In the genomic region with DNA sequence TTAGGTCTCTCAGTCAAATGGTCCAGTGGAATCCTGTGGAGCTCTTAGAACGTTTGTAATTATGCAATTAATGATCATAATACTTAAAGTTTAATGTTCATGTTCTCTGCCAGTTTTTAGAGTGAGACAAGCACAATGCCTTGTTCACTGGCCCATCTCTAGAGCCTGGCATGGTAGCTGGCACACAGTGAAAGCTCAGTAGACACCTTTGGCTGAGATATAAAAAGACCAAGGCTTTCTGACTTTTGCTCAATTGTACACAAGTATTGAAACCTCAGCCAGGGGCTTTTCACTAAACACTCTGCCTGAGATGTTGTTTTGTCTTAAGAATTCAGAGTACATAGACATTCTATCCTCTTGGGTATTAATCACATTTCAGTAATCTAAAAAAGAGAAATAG, we compare ENCODE assay signal across 9 cellular contexts.
DNase-seq lines count a peak whose midpoint lies in the region; ATAC-seq, FAIRE-seq and TF ChIP-seq lines count a peak whose summit lies in the region.
"Had no signal": no experiment of that assay in that cellular context is flagged by ENCODE, and none has a peak within 500 bp of the region (broad histone marks: within the 10 kb centered on the region; RNA-seq: fewer than 3 reads in every experiment).

No MANE protein-coding gene starts in this region.

- no peaks in the 10 kb centered on the region for H3K9me2 ChIP-seq in SK-N-SH

- DNase-seq in SK-N-SH: no peak
- DNase-seq in GM12878 (ENCODE audit: low read depth, low spot score): no peak
- no peak for DNase-seq in stimulated activated effector memory CD8-positive, alpha-beta T cell treated with anti-CD3 and anti-CD28 coated beads, Interleukin-12 subunit alpha, Interleukin-12 subunit beta, amount 100 ng/mL, for 72 hours (ENCODE audit: low spot score in 2 of 2)
- no peak for DNase-seq in mucosa of gallbladder (ENCODE audit: low spot score)
- DNase-seq in gastrocnemius medialis: no peak
- DNase-seq: hippocampal formation had no signal

- ATAC-seq in SK-N-SH treated with all-trans-retinoic acid at 6 μM for 48 hours (no peak), HG02981 (IDR thresholded peaks at IDR 0.05; ENCODE audit: unreplicated experiment) (peak; percentile 32), GM12878 (peak; percentile 82), HG02840 (IDR thresholded peaks at IDR 0.05; ENCODE audit: low FRiP score, unreplicated experiment) (no peak), gastrocnemius medialis (no peak)
- ATAC-seq in stimulated activated effector memory CD8-positive, alpha-beta T cell treated with anti-CD3 and anti-CD28 coated beads, Interleukin-12 subunit alpha, Interleukin-12 subunit beta, amount 100 ng/mL, for 72 hours: peak; percentile 49

- peaks cover 48% of the 10 kb centered on the region for H3K4me1 Mint-ChIP-seq in stimulated activated effector memory CD8-positive, alpha-beta T cell treated with anti-CD3 and anti-CD28 coated beads, Interleukin-12 subunit alpha, Interleukin-12 subunit beta, amount 100 ng/mL, for 72 hours

- in situ Hi-C loops in GM12878 (cut with MboI): no loop called here
- in situ Hi-C loops in gastrocnemius medialis (cut with MboI; ENCODE audit: low sequenced_read_pairs in 4 of 4): no loop called here

- no peak for TF ChIP-seq RAD21 in SK-N-SH (IDR thresholded peaks at IDR 0.05; ENCODE audit: low read length)
- TF ChIP-seq RAD21 in GM12878 (IDR thresholded peaks at IDR 0.05; ENCODE audit: insufficient read depth, low read depth, low read length): 0 out of 2 replicates have a peak, but pooled peaks have one; percentile 9

- H3K4me3 Mint-ChIP-seq in stimulated activated effector memory CD8-positive, alpha-beta T cell treated with anti-CD3 and anti-CD28 coated beads, Interleukin-12 subunit alpha, Interleukin-12 subunit beta, amount 100 ng/mL, for 72 hours: peak overlapping the region; percentile 4

- peak overlapping the region; percentile 9; the same call in 1 of the 2 replicates for H2AFZ ChIP-seq in SK-N-SH (ENCODE audit: low read depth)
- H2AFZ ChIP-seq in GM12878 (ENCODE audit: control insufficient read depth, low read depth, low read length): peak overlapping the region; percentile 64

- intact Hi-C loops in GM12878 (cut with micrococcal nuclease; ENCODE audit: unreplicated experiment) (loop anchor here (1.0 to 2.0 kb wide), 3 partner anchors 24 to 92 kb away; no protein-coding TSS in a partner anchor), gastrocnemius medialis (cut with DNase I; ENCODE audit: low total_unique reads) (no loop called here)

- no peak for TF ChIP-seq POLR2A in GM12878 (IDR thresholded peaks at IDR 0.05; ENCODE audit: low read depth, low read length)
- TF ChIP-seq POLR2A in gastrocnemius medialis (IDR thresholded peaks at IDR 0.05): no peak

- H3K27ac ChIP-seq in SK-N-SH (ENCODE audit: low read depth in 2 of 2, low read length in 1 of 2) (peak overlapping the region in 1 of 2 experiments; percentile 92; a peak in 2 of 4 replicates), GM12878 (ENCODE audit: control insufficient read depth, insufficient read depth) (peak overlapping the region; percentile 83), gastrocnemius medialis (no peak overlapping the region)

- CTCF ChIA-PET in SK-N-SH (lab: Yijun Ruan, JAX) (no interaction called here), GM12878 (lab: Yijun Ruan, JAX) (interaction anchor here (0.6 to 4.5 kb wide), 16 partner anchors 9 to 342 kb away, joined by 3 to 22 read pairs (median 4); a partner anchor contains a TSS)

- TSS peak; percentile 88 for BruUV-seq in GM12878 (replicated peaks; lab: Mats Ljungman, UMichigan)

- SMC1A ChIA-PET in GM12878 (lab: Charles Lee; ENCODE audit: uncharacterized antibody, unreplicated experiment): interaction anchor here (0.6 to 7.9 kb wide), 31 partner anchors 11 to 406 kb away, joined by 3 to 154 read pairs (median 5); no protein-coding TSS in a partner anchor

- no peaks in the 10 kb centered on the region for H3K9me3 ChIP-seq in SK-N-SH
- H3K9me3 ChIP-seq in GM12878 (replicated peaks; ENCODE audit: control insufficient read depth, insufficient read depth, low read length): no peaks in the 10 kb centered on the region; the same call in 2 of the 3 replicates
- no peaks in the 10 kb centered on the region for H3K9me3 ChIP-seq in gastrocnemius medialis

- RAD21 ChIA-PET in GM12878 (lab: Charles Lee; ENCODE audit: unreplicated experiment): interaction anchor here (0.6 to 4.4 kb wide), 27 partner anchors 8 to 406 kb away, joined by 3 to 47 read pairs (median 4); a partner anchor contains a TSS

- no peak for FAIRE-seq in GM12878 (lab: Jason Lieb, UNC)

- H3K9ac ChIP-seq in SK-N-SH (no peak overlapping the region), GM12878 (ENCODE audit: control insufficient read depth, insufficient read depth, low read length) (peak overlapping the region; percentile 35)

- H3K79me2 ChIP-seq in SK-N-SH (ENCODE audit: insufficient read depth): no peaks in the 10 kb centered on the region
- H3K79me2 ChIP-seq in GM12878 (ENCODE audit: control insufficient read depth, insufficient read depth, low read length): no peaks in the 10 kb centered on the region; the same call in 1 of the 2 replicates

- 55% methylated on average over 1 of the region's 1 CpG for WGBS in SK-N-SH (ENCODE audit: low lambda C conversion rate)
- WGBS in GM12878 (ENCODE audit: insufficient coverage, insufficient replicate concordance, low lambda C conversion rate, missing lambda C conversion rate): 3% methylated on average over 1 of the region's 1 CpG

- no peaks in the 10 kb centered on the region for H3K9me3 Mint-ChIP-seq in stimulated activated effector memory CD8-positive, alpha-beta T cell treated with anti-CD3 and anti-CD28 coated beads, Interleukin-12 subunit alpha, Interleukin-12 subunit beta, amount 100 ng/mL, for 72 hours

- no peak overlapping the region for H3K4me2 ChIP-seq in SK-N-SH
- peak overlapping the region; percentile 89 for H3K4me2 ChIP-seq in GM12878 (ENCODE audit: control insufficient read depth, insufficient read depth)

- TF ChIP-seq EP300 in SK-N-SH (IDR thresholded peaks at IDR 0.05; ENCODE audit: borderline replicate concordance in 1 of 2, low read depth in 1 of 2, low read length in 1 of 2) (no peak), GM12878 (IDR thresholded peaks at IDR 0.05; ENCODE audit: borderline replicate concordance in 1 of 2, control insufficient read depth in 1 of 2, low read depth in 2 of 2, low read length in 2 of 2) (no peak)

- H3F3A ChIP-seq in SK-N-SH (replicated peaks; ENCODE audit: insufficient read depth): peaks cover 16% of the 10 kb centered on the region

- H3K4me1 ChIP-seq in SK-N-SH (ENCODE audit: control insufficient read depth in 1 of 2, insufficient read depth in 2 of 2, low read depth in 1 of 2, low read length in 1 of 2) (peaks cover 4 to 30% of the 10 kb centered on the region in 2 experiments; a peak in 3 of 4 replicates), GM12878 (ENCODE audit: control insufficient read depth, insufficient read depth, low read length) (peaks cover 15% of the 10 kb centered on the region; the same call in 1 of the 2 replicates), gastrocnemius medialis (peaks cover 4 to 13% of the 10 kb centered on the region in 2 donors)

- H3K4me3 ChIP-seq in SK-N-SH (ENCODE audit: low read depth in 2 of 2, low read length in 1 of 2) (no peak overlapping the region), GM12878 (peak overlapping the region; percentile 33; the same call in 1 of the 2 replicates), gastrocnemius medialis (no peak overlapping the region)

- no peak for TF ChIP-seq CTCF in SK-N-SH (IDR thresholded peaks at IDR 0.05)
- no peak for TF ChIP-seq CTCF in GM12878 (IDR thresholded peaks at IDR 0.05 in 2 of 3, conservative IDR thresholded peaks at IDR 0.05 in 1 of 3; ENCODE audit: control insufficient read depth in 2 of 3, extremely low read depth in 1 of 3, insufficient read depth in 1 of 3, low read depth in 3 of 3, low read length in 3 of 3)
- no peak for TF ChIP-seq CTCF in gastrocnemius medialis (IDR thresholded peaks at IDR 0.05 in 4 of 5, conservative IDR thresholded peaks at IDR 0.05 in 1 of 5)

- no peaks in the 10 kb centered on the region for H3K27me3 ChIP-seq in SK-N-SH (ENCODE audit: insufficient read depth)
- no peaks in the 10 kb centered on the region for H3K27me3 ChIP-seq in GM12878 (replicated peaks in 1 of 2; ENCODE audit: control insufficient read depth in 2 of 2, insufficient read depth in 2 of 2, low read length in 1 of 2)
- no peaks in the 10 kb centered on the region for H3K27me3 ChIP-seq in gastrocnemius medialis

- peak overlapping the region; percentile 79 for H3K27ac Mint-ChIP-seq in stimulated activated effector memory CD8-positive, alpha-beta T cell treated with anti-CD3 and anti-CD28 coated beads, Interleukin-12 subunit alpha, Interleukin-12 subunit beta, amount 100 ng/mL, for 72 hours

- POLR2A ChIA-PET in SK-N-SH (lab: Yijun Ruan, JAX) (no interaction called here), GM12878 (lab: Charles Lee) (interaction anchor here (0.6 to 3.0 kb wide), 9 partner anchors 10 to 398 kb away, joined by 3 to 22 read pairs (median 3); a partner anchor contains a TSS)

- H3K36me3 ChIP-seq in SK-N-SH (replicated peaks in 1 of 2; ENCODE audit: control insufficient read depth in 1 of 2, insufficient read depth in 2 of 2, low read length in 1 of 2): no peaks in the 10 kb centered on the region
- no peaks in the 10 kb centered on the region for H3K36me3 ChIP-seq in GM12878 (ENCODE audit: control insufficient read depth in 2 of 2, insufficient read depth in 2 of 2, low read length in 1 of 2)
- H3K36me3 ChIP-seq in gastrocnemius medialis: no peaks in the 10 kb centered on the region

- H4K20me1 ChIP-seq in SK-N-SH (ENCODE audit: insufficient read depth) (no peaks in the 10 kb centered on the region), GM12878 (ENCODE audit: control insufficient read depth, insufficient read depth) (no peaks in the 10 kb centered on the region)

- H3K36me3 Mint-ChIP-seq in stimulated activated effector memory CD8-positive, alpha-beta T cell treated with anti-CD3 and anti-CD28 coated beads, Interleukin-12 subunit alpha, Interleukin-12 subunit beta, amount 100 ng/mL, for 72 hours: no peaks in the 10 kb centered on the region

TF ChIP-seq in SK-N-SH, 30 proteins besides CTCF, POLR2A, EP300 and RAD21 (continues in another document):
- no peak for TF ChIP-seq YY1 (IDR thresholded peaks at IDR 0.05; ENCODE audit: low read depth)
- no peak for TF ChIP-seq GABPA (IDR thresholded peaks at IDR 0.05; ENCODE audit: low read depth)
- no peak for TF ChIP-seq CHD2 (IDR thresholded peaks at IDR 0.05; ENCODE audit: low read length, partially characterized antibody)

TF ChIP-seq in SK-N-SH treated with all-trans-retinoic acid at 6 μM for 48 hours, 23 proteins besides CTCF, POLR2A, EP300 and RAD21 (continues in another document):
- TF ChIP-seq ZFP3 (CRISPR knock-in tag; IDR thresholded peaks at IDR 0.05) (no peak), CSDC2 (CRISPR knock-in tag; IDR thresholded peaks at IDR 0.05) (no peak), TCF4 (CRISPR knock-in tag; IDR thresholded peaks at IDR 0.05; ENCODE audit: borderline replicate concordance) (no peak), ARNTL (CRISPR knock-in tag; IDR thresholded peaks at IDR 0.05; ENCODE audit: borderline replicate concordance, low read depth) (no peak)

TF ChIP-seq in GM12878, 131 proteins besides CTCF, POLR2A, EP300 and RAD21 (continues in another document):
- TF ChIP-seq EZH2 (IDR thresholded peaks at IDR 0.05; ENCODE audit: borderline replicate concordance, control insufficient read depth, low read depth, low read length) (no peak), SMARCA5 (IDR thresholded peaks at IDR 0.05) (0 out of 2 replicates have a peak, but pooled peaks have one; percentile 37)

Comparison
In these comparisons a context has a peak if more than half of its experiments do, and no peak if none do; other contexts are left out.
1. ATAC-seq: peak in HG02981 (single experiment), GM12878 (single experiment) and stimulated activated effector memory CD8-positive, alpha-beta T cell treated with anti-CD3 and anti-CD28 coated beads, Interleukin-12 subunit alpha, Interleukin-12 subunit beta, amount 100 ng/mL, for 72 hours (single experiment); none in SK-N-SH treated with all-trans-retinoic acid at 6 μM for 48 hours (single experiment), HG02840 (single experiment) and gastrocnemius medialis (0 of 2).